ENCODE assay signal across 34 cellular contexts in the genomic region with DNA sequence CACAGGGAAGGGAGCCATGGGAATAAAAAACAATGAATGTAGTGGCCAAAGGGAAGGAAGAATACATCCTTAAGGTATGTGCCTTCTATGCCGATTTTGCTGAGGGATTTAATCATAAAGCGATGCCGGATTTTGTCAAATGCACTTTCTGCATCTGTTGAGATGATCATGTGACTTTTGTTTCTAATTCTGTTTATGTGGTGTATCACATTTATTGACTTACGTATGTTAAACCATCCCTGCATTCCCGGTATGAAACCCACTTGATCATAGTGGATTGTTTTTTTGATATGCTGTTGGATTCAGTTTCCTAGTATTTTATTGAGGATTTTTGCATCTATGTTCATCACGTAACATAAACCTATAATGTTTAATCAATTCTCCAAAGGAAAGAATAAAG.
"Had no signal": no experiment of that assay in that cellular context is flagged by ENCODE, and none has a peak within 500 bp of the region (broad histone marks: within the 10 kb centered on the region; RNA-seq: fewer than 3 reads in every experiment).

No MANE protein-coding gene starts in this region.

- H3K4me3 ChIP-seq: MG63 had no signal

- DNase-seq: Karpas-422, Kasumi-1, MG63, MM.1S, MV-4-11, NCI-H1092, NCI-H1092 treated with DMSO at 0.1 percent for 48 hours, NCI-H1105, NCI-H1105 treated with DMSO at 0.1 percent for 48 hours, NCI-H1417, NCI-H1417 treated with DMSO at 0.1 percent for 48 hours, NCI-H1436, NCI-H1436 treated with DMSO at 0.1 percent for 48 hours, NCI-H146, NCI-H1694, NCI-H1694 treated with DMSO at 0.1 percent for 48 hours, NCI-H187, NCI-H187 treated with DMSO at 0.1 percent for 48 hours, NCI-H1930, NCI-H2029, NCI-H2029 treated with DMSO at 0.1 percent for 48 hours, NCI-H2081, NCI-H2081 treated with DMSO at 0.1 percent for 48 hours, NCI-H2107, NCI-H2171, NCI-H2171 treated with DMSO at 0.1 percent for 48 hours, NCI-H2227 treated with DMSO at 0.1 percent for 48 hours, NCI-H226, NCI-H345, NCI-H446, NCI-H446 treated with DMSO at 0.1 percent for 48 hours, NCI-H510A, NCI-H510A treated with DMSO at 0.1 percent for 48 hours, NCI-H524 had no signal

- H3K36me3 ChIP-seq: MG63 had no signal

- H3K27me3 ChIP-seq: MG63 had no signal

- H3K9me3 ChIP-seq: MG63 had no signal
